ENCODE assay signal across 18 cellular contexts in genomic region chrX:109533631-109534030, GRCh38. TPM values are rescaled to one million over a fixed set of nuclear protein-coding genes. Genes with fewer than 3 reads are reported as not detected.
DNase-seq lines count a peak whose midpoint lies in the region; ATAC-seq and TF ChIP-seq lines count a peak whose summit lies in the region.
"Had no signal": no experiment of that assay in that cellular context is flagged by ENCODE, and none has a peak within 500 bp of the region (broad histone marks: within the 10 kb centered on the region; RNA-seq: fewer than 3 reads in every experiment).

No MANE protein-coding gene starts in this region.

- no peaks in the 10 kb centered on the region for H4K20me1 ChIP-seq in PC-9 (ENCODE audit: insufficient read depth)

- no TSS peak for BruUV-seq in PC-9 (replicated peaks; lab: Mats Ljungman, UMichigan)

- peak overlapping the region; percentile 15; the same call in 1 of the 2 replicates for H3K4me2 ChIP-seq in PC-9

- DNase-seq in EH (ENCODE audit: low read depth), result peak; percentile 9
- DNase-seq in PC-9, result peak in 1 of 2 experiments; percentile 67
- peak; percentile 75 for DNase-seq in epithelial cell of esophagus (ENCODE audit: low read depth)
- DNase-seq in activated CD4-positive, alpha-beta T cell treated with anti-CD3 and anti-CD28 coated beads, Interleukin-2, amount 10 ng/mL, durations not matched to agents 7 days and 5 days, result no peak
- DNase-seq in mucosa of gallbladder (ENCODE audit: low spot score), result no peak
- DNase-seq in DMS153 treated with DMSO at 0.1 percent for 48 hours (lab: John Stamatoyannopoulos, UW; ENCODE audit: unreplicated experiment), result no peak
- DNase-seq: activated CD4-positive, alpha-beta T cell treated with anti-CD3 and anti-CD28 coated beads, Interleukin-2, amount 50 U/mL, for 48 hours; activated T-cell treated with anti-CD3 and anti-CD28 coated beads, Interleukin-2, amount 50 U/mL, for 48 hours; H9; kidney glomerular epithelial cell; NCI-H2107; NCI-H774 had no signal

- H3K27me3 ChIP-seq in PC-9 (ENCODE audit: insufficient read depth, low read depth) (no peaks in the 10 kb centered on the region), neutrophil (no peaks in the 10 kb centered on the region)

- ATAC-seq in GM21723 (IDR thresholded peaks at IDR 0.05; ENCODE audit: unreplicated experiment), result no peak
- ATAC-seq: Panc1, sciatic nerve had no signal

- H3K27ac Mint-ChIP-seq in activated CD4-positive, alpha-beta T cell treated with anti-CD3 and anti-CD28 coated beads, Interleukin-2, amount 10 ng/mL, durations not matched to agents 7 days and 5 days, result no peak overlapping the region
- H3K27ac Mint-ChIP-seq: H9 had no signal

- H3K9me2 ChIP-seq in PC-9 (ENCODE audit: insufficient read depth), result no peaks in the 10 kb centered on the region; the same call in 1 of the 2 replicates

- H3K4me3 ChIP-seq in PC-9 (no peak overlapping the region), epithelial cell of esophagus (ENCODE audit: low read length) (no peak overlapping the region), neutrophil (ENCODE audit: low read depth in 1 of 2, low read length in 1 of 2) (peak overlapping the region in 1 of 2 experiments; percentile 15)

- H3K4me1 Mint-ChIP-seq in activated CD4-positive, alpha-beta T cell treated with anti-CD3 and anti-CD28 coated beads, Interleukin-2, amount 10 ng/mL, durations not matched to agents 7 days and 5 days, result peaks cover 19% of the 10 kb centered on the region

- H3K9me3 Mint-ChIP-seq in activated CD4-positive, alpha-beta T cell treated with anti-CD3 and anti-CD28 coated beads, Interleukin-2, amount 10 ng/mL, durations not matched to agents 7 days and 5 days, result no peaks in the 10 kb centered on the region

- H2AFZ ChIP-seq in PC-9, result no peak overlapping the region

- TF ChIP-seq CTCF in PC-9 (conservative IDR thresholded peaks at IDR 0.05) (no peak), epithelial cell of esophagus (IDR thresholded peaks at IDR 0.05; ENCODE audit: insufficient read depth, low read depth, low read length, missing control alignments) (no peak), neutrophil (IDR thresholded peaks at IDR 0.05) (no peak)

- 0 out of 2 replicates have a peak, but pooled peaks cover 5% of the 10 kb centered on the region for H3K79me2 ChIP-seq in PC-9 (ENCODE audit: low read depth)

- peaks cover 16% of the 10 kb centered on the region for H3K27me3 Mint-ChIP-seq in activated CD4-positive, alpha-beta T cell treated with anti-CD3 and anti-CD28 coated beads, Interleukin-2, amount 10 ng/mL, durations not matched to agents 7 days and 5 days

- no peak overlapping the region for H3K4me3 Mint-ChIP-seq in activated CD4-positive, alpha-beta T cell treated with anti-CD3 and anti-CD28 coated beads, Interleukin-2, amount 10 ng/mL, durations not matched to agents 7 days and 5 days
- H3K4me3 Mint-ChIP-seq: H9 had no signal

- H3K27ac ChIP-seq in PC-9, result no peak overlapping the region
- H3K27ac ChIP-seq in neutrophil, result peak overlapping the region; percentile 71

- CTCF ChIA-PET in PC-9 (lab: Charles Lee), result no interaction called here
- CTCF ChIA-PET in activated CD4-positive, alpha-beta T cell treated with anti-CD3 and anti-CD28 coated beads, Interleukin-2, amount 10 ng/mL, durations not matched to agents 7 days and 5 days (lab: Charles Lee), result no interaction called here

- H3K36me3 ChIP-seq in PC-9 (ENCODE audit: low read depth) (no peaks in the 10 kb centered on the region), neutrophil (no peaks in the 10 kb centered on the region)

- peaks cover 13% of the 10 kb centered on the region; the same call in 1 of the 2 replicates for H3F3A ChIP-seq in PC-9 (ENCODE audit: insufficient read depth, low read depth)

- intact Hi-C loops in PC-9 (cut with micrococcal nuclease; ENCODE audit: unreplicated experiment), result loop anchor here (10.0 kb wide), 1 partner anchor 311 kb away; no protein-coding TSS in a partner anchor

- no peaks in the 10 kb centered on the region for H3K36me3 Mint-ChIP-seq in activated CD4-positive, alpha-beta T cell treated with anti-CD3 and anti-CD28 coated beads, Interleukin-2, amount 10 ng/mL, durations not matched to agents 7 days and 5 days (ENCODE audit: low read depth)

- H3K9me3 ChIP-seq in PC-9 (ENCODE audit: insufficient read depth, low read depth), result no peaks in the 10 kb centered on the region
- H3K9me3 ChIP-seq in neutrophil, result no peaks in the 10 kb centered on the region

- POLR2A ChIA-PET in PC-9 (lab: Charles Lee; ENCODE audit: unreplicated experiment), result no interaction called here
- POLR2A ChIA-PET in activated CD4-positive, alpha-beta T cell treated with anti-CD3 and anti-CD28 coated beads, Interleukin-2, amount 10 ng/mL, durations not matched to agents 7 days and 5 days (lab: Charles Lee), result no interaction called here

- H3K4me1 ChIP-seq in PC-9 (replicated peaks; ENCODE audit: insufficient read depth) (peaks cover 14% of the 10 kb centered on the region), neutrophil (ENCODE audit: control insufficient read depth in 1 of 2, insufficient read depth in 1 of 2, low read depth in 1 of 2, low read length in 1 of 2) (peaks cover 28 to 29% of the 10 kb centered on the region in 2 experiments)

RNA-seq across cellular contexts. Expression of gene NXT2, which starts 3.0 kb away (rescaled TPM):
- total RNA-seq in PC-9 (2021) (12.1 and 20.0 TPM in 2 replicates), mucosa of gallbladder (4.9 TPM)
- total RNA-seq in activated CD4-positive, alpha-beta T cell treated with anti-CD3 and anti-CD28 coated beads, Interleukin-2, amount 10 ng/mL, durations not matched to agents 7 days and 5 days, result 10 to 100 TPM; 13.8 to 14.0 TPM

RNA-seq across cellular contexts. Expression of gene GUCY2F, which starts 51.7 kb away (rescaled TPM):
- total RNA-seq in PC-9 (2021) (not detected in 2 replicates), mucosa of gallbladder (not detected)
- not detected for total RNA-seq in activated CD4-positive, alpha-beta T cell treated with anti-CD3 and anti-CD28 coated beads, Interleukin-2, amount 10 ng/mL, durations not matched to agents 7 days and 5 days
- total RNA-seq: mononuclear cell, omental fat pad, sciatic nerve had no signal

Comparison
In these comparisons a context has a peak if more than half of its experiments do, and no peak if none do; other contexts are left out.
1. DNase-seq: peak in EH (single experiment) and epithelial cell of esophagus (single experiment); none in activated CD4-positive, alpha-beta T cell treated with anti-CD3 and anti-CD28 coated beads, Interleukin-2, amount 10 ng/mL, durations not matched to agents 7 days and 5 days (single experiment), mucosa of gallbladder (single experiment) and DMS153 treated with DMSO at 0.1 percent for 48 hours (single experiment).